Comparison of ENCODE assay signal across 20 cellular contexts in genomic region chr15:75053748-75054125, GRCh38.
"Had no signal": no experiment of that assay in that cellular context is flagged by ENCODE, and none has a peak within 500 bp of the region (broad histone marks: within the 10 kb centered on the region; RNA-seq: fewer than 3 reads in every experiment).

No MANE protein-coding gene starts in this region.

- DNase-seq: activated CD4-positive, alpha-beta memory T cell treated with anti-CD3 and anti-CD28 coated beads, Interleukin-2, amount 10 ng/mL, durations not matched to agents 7 days and 5 days; activated CD4-positive, alpha-beta T cell treated with anti-CD3 and anti-CD28 coated beads for 36 hours; activated CD4-positive, alpha-beta T cell treated with anti-CD3 and anti-CD28 coated beads, Interleukin-2, amount 50 U/mL, for 1 hour; activated gamma-delta T cell treated with Interleukin-2 at 50 U/mL for 16 hours; activated naive CD4-positive, alpha-beta T cell treated with anti-CD3 and anti-CD28 coated beads, Interleukin-2, amount 10 ng/mL, durations not matched to agents 7 days and 5 days; activated naive CD8-positive, alpha-beta T cell treated with anti-CD3 and anti-CD28 coated beads for 36 hours; activated T-cell treated with anti-CD3 and anti-CD28 coated beads for 4 hours; activated T-cell treated with anti-CD3 and anti-CD28 coated beads, Interleukin-2, amount 50 U/mL, for 48 hours; cerebellar nuclear complex; KG1; NCI-H1092 treated with DMSO at 0.1 percent for 48 hours; NCI-H1436; NCI-H187; NCI-H2081; NCI-H446; NCI-H524; SIG-M5; T-helper 17 cell; T-helper 9 cell; WERI-Rb-1 had no signal

- H3K36me3 ChIP-seq: WERI-Rb-1 had no signal

- ATAC-seq: activated CD4-positive, alpha-beta T cell treated with anti-CD3 and anti-CD28 coated beads for 36 hours; T-helper 17 cell had no signal

- H3K27ac ChIP-seq: WERI-Rb-1 had no signal
